1 cellular context compared by ENCODE assay signal in genomic region chr6:158165919-158166416, GRCh38.
TF ChIP-seq lines count a peak whose summit lies in the region.

No MANE protein-coding gene starts in this region.

TF ChIP-seq in K562, 482 proteins besides CTCF, POLR2A, EP300 and RAD21 (continued from another document):
- TF ChIP-seq ATF3 (IDR thresholded peaks at IDR 0.05) (peak; percentile 55), ATF3 (CRISPR knock-in tag; conservative IDR thresholded peaks at IDR 0.05) (no peak), NFIX (CRISPR knock-in tag; IDR thresholded peaks at IDR 0.05; ENCODE audit: low read depth) (no peak), GATAD2B (IDR thresholded peaks at IDR 0.05; ENCODE audit: borderline replicate concordance) (no peak), JUND (IDR thresholded peaks at IDR 0.05; ENCODE audit: borderline replicate concordance, low read depth, low read length) (no peak), JUND (tag; IDR thresholded peaks at IDR 0.05; ENCODE audit: borderline replicate concordance, low read depth, low read length) (no peak), ZNF263 (CRISPR knock-in tag; IDR thresholded peaks at IDR 0.05; ENCODE audit: borderline replicate concordance) (no peak), MCM7 (IDR thresholded peaks at IDR 0.05) (no peak), IRF2 (CRISPR knock-in tag; IDR thresholded peaks at IDR 0.05) (no peak)
- TF ChIP-seq, protein P1, sequence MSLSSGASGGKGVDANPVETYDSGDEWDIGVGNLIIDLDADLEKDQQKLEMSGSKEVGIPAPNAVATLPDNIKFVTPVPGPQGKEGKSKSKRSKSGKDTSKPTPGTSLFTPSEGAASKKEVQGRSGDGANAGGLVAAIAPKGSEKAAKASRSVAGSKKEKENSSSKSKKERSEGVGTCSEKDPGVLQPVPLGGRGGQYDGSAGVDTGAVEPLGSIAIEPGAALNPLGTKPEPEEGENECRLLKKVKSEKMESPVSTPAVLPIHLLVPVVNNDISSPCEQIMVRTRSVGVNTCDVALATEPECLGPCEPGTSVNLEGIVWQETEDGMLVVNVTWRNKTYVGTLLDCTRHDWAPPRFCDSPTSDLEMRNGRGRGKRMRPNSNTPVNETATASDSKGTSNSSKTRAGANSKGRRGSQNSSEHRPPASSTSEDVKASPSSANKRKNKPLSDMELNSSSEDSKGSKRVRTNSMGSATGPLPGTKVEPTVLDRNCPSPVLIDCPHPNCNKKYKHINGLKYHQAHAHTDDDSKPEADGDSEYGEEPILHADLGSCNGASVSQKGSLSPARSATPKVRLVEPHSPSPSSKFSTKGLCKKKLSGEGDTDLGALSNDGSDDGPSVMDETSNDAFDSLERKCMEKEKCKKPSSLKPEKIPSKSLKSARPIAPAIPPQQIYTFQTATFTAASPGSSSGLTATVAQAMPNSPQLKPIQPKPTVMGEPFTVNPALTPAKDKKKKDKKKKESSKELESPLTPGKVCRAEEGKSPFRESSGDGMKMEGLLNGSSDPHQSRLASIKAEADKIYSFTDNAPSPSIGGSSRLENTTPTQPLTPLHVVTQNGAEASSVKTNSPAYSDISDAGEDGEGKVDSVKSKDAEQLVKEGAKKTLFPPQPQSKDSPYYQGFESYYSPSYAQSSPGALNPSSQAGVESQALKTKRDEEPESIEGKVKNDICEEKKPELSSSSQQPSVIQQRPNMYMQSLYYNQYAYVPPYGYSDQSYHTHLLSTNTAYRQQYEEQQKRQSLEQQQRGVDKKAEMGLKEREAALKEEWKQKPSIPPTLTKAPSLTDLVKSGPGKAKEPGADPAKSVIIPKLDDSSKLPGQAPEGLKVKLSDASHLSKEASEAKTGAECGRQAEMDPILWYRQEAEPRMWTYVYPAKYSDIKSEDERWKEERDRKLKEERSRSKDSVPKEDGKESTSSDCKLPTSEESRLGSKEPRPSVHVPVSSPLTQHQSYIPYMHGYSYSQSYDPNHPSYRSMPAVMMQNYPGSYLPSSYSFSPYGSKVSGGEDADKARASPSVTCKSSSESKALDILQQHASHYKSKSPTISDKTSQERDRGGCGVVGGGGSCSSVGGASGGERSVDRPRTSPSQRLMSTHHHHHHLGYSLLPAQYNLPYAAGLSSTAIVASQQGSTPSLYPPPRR (CRISPR knock-in tag; IDR thresholded peaks at IDR 0.05; ENCODE audit: borderline replicate concordance): no peak
- TF ChIP-seq, protein P2, sequence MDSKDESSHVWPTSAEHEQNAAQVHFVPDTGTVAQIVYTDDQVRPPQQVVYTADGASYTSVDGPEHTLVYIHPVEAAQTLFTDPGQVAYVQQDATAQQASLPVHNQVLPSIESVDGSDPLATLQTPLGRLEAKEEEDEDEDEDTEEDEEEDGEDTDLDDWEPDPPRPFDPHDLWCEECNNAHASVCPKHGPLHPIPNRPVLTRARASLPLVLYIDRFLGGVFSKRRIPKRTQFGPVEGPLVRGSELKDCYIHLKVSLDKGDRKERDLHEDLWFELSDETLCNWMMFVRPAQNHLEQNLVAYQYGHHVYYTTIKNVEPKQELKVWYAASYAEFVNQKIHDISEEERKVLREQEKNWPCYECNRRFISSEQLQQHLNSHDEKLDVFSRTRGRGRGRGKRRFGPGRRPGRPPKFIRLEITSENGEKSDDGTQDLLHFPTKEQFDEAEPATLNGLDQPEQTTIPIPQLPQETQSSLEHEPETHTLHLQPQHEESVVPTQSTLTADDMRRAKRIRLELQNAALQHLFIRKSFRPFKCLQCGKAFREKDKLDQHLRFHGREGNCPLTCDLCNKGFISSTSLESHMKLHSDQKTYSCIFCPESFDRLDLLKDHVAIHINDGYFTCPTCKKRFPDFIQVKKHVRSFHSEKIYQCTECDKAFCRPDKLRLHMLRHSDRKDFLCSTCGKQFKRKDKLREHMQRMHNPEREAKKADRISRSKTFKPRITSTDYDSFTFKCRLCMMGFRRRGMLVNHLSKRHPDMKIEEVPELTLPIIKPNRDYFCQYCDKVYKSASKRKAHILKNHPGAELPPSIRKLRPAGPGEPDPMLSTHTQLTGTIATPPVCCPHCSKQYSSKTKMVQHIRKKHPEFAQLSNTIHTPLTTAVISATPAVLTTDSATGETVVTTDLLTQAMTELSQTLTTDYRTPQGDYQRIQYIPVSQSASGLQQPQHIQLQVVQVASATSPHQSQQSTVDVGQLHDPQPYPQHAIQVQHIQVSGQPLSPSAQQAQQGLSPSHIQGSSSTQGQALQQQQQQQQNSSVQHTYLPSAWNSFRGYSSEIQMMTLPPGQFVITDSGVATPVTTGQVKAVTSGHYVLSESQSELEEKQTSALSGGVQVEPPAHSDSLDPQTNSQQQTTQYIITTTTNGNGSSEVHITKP (IDR thresholded peaks at IDR 0.05; ENCODE audit: partially characterized antibody): no peak
- TF ChIP-seq, protein P3, sequence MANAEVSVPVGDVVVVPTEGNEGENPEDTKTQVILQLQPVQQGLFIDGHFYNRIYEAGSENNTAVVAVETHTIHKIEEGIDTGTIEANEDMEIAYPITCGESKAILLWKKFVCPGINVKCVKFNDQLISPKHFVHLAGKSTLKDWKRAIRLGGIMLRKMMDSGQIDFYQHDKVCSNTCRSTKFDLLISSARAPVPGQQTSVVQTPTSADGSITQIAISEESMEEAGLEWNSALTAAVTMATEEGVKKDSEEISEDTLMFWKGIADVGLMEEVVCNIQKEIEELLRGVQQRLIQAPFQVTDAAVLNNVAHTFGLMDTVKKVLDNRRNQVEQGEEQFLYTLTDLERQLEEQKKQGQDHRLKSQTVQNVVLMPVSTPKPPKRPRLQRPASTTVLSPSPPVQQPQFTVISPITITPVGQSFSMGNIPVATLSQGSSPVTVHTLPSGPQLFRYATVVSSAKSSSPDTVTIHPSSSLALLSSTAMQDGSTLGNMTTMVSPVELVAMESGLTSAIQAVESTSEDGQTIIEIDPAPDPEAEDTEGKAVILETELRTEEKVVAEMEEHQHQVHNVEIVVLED (CRISPR knock-in tag; IDR thresholded peaks at IDR 0.05): no peak
